ENCODE assay signal across 12 cellular contexts in genomic region chr3:185702564-185703225, GRCh38.
DNase-seq lines count a peak whose midpoint lies in the region; ATAC-seq, FAIRE-seq and TF ChIP-seq lines count a peak whose summit lies in the region.
"Had no signal": no experiment of that assay in that cellular context is flagged by ENCODE, and none has a peak within 500 bp of the region (broad histone marks: within the 10 kb centered on the region; RNA-seq: fewer than 3 reads in every experiment).

No MANE protein-coding gene starts in this region.

- CTCF ChIA-PET in K562 (lab: Yijun Ruan, JAX; ENCODE audit: low intra/inter-chr PET ratio): no interaction called here
- CTCF ChIA-PET in naive thymus-derived CD4-positive, alpha-beta T cell (lab: Charles Lee): no interaction called here

- H3K27me3 Mint-ChIP-seq in HFFc6 (ENCODE audit: insufficient read depth): no peaks in the 10 kb centered on the region; the same call in 1 of the 2 replicates
- H3K27me3 Mint-ChIP-seq in activated T-cell treated with anti-CD3 and anti-CD28 coated beads, Interleukin-2, amount 50 U/mL, for 72 hours (ENCODE audit: low read depth): no peaks in the 10 kb centered on the region
- peaks cover 11 to 44% (median 18%) of the 10 kb centered on the region in 5 donors for H3K27me3 Mint-ChIP-seq in naive thymus-derived CD4-positive, alpha-beta T cell

- H3K9me1 ChIP-seq in K562 (ENCODE audit: control insufficient read depth, insufficient read depth, low read length): no peaks in the 10 kb centered on the region

- peak overlapping the region; percentile 68 for H3K27ac Mint-ChIP-seq in HFFc6
- H3K27ac Mint-ChIP-seq in activated T-cell treated with anti-CD3 and anti-CD28 coated beads, Interleukin-2, amount 50 U/mL, for 72 hours: no peak overlapping the region
- H3K27ac Mint-ChIP-seq in naive thymus-derived CD4-positive, alpha-beta T cell: peak overlapping the region in 2 of 9 donors; percentile 7 to 24
- H3K27ac Mint-ChIP-seq: CD8-positive, alpha-beta memory T cell had no signal

- TF ChIP-seq CTCF in HFFc6 (IDR thresholded peaks at IDR 0.05): no peak
- TF ChIP-seq CTCF in K562 (IDR thresholded peaks at IDR 0.05 in 2 of 3, conservative IDR thresholded peaks at IDR 0.05 in 1 of 3; ENCODE audit: insufficient read depth in 2 of 3, low read depth in 1 of 3, low read length in 3 of 3): no peak
- no peak for TF ChIP-seq CTCF in BE2C (IDR thresholded peaks at IDR 0.05; ENCODE audit: low read depth, low read length)

- no peaks in the 10 kb centered on the region for H4K20me1 ChIP-seq in K562 (replicated peaks; ENCODE audit: control insufficient read depth, insufficient read depth, low read length)

- no peak overlapping the region for H4K5ac ChIP-seq in mesendoderm (ENCODE audit: low read length)

- H3K18ac ChIP-seq in mesendoderm (ENCODE audit: low read length): no peak overlapping the region

- H3K4me3 ChIP-seq in ACC112 (ENCODE audit: low read depth, low read length) (0 out of 2 replicates have a peak overlapping the region, but pooled peaks have one; percentile 16), K562 (no peak overlapping the region), mesendoderm (ENCODE audit: low read length) (no peak overlapping the region), BE2C (ENCODE audit: low read depth, low read length) (no peak overlapping the region)
- no peak overlapping the region for H3K4me3 ChIP-seq in naive thymus-derived CD4-positive, alpha-beta T cell (ENCODE audit: low read length)
- H3K4me3 ChIP-seq: suprapubic skin had no signal

- H3K4me1 ChIP-seq in ACC112 (ENCODE audit: control insufficient read depth, insufficient read depth, low read length, unreplicated experiment): peaks cover 33% of the 10 kb centered on the region
- H3K4me1 ChIP-seq in K562 (replicated peaks in 1 of 2; ENCODE audit: control insufficient read depth in 2 of 2, insufficient read depth in 2 of 2, low read length in 2 of 2): peaks cover 4 to 32% of the 10 kb centered on the region in 2 experiments
- H3K4me1 ChIP-seq in mesendoderm (ENCODE audit: control insufficient read depth, low read depth, low read length): peaks cover 10% of the 10 kb centered on the region
- H3K4me1 ChIP-seq in BE2C: no peaks in the 10 kb centered on the region
- H3K4me1 ChIP-seq in naive thymus-derived CD4-positive, alpha-beta T cell (ENCODE audit: control insufficient read depth in 2 of 2, insufficient read depth in 2 of 2, low read length in 2 of 2): no peaks in the 10 kb centered on the region
- H3K4me1 ChIP-seq: suprapubic skin had no signal

- H3K23ac ChIP-seq in mesendoderm (ENCODE audit: low read length): no peak overlapping the region

- H3K9me3 Mint-ChIP-seq in HFFc6: no peaks in the 10 kb centered on the region
- no peaks in the 10 kb centered on the region for H3K9me3 Mint-ChIP-seq in activated T-cell treated with anti-CD3 and anti-CD28 coated beads, Interleukin-2, amount 50 U/mL, for 72 hours
- peaks cover 0 to 2% (median 0%) of the 10 kb centered on the region in 11 donors for H3K9me3 Mint-ChIP-seq in naive thymus-derived CD4-positive, alpha-beta T cell

- intact Hi-C loops in K562 (cut with micrococcal nuclease): no loop called here
- intact Hi-C loops in naive thymus-derived CD4-positive, alpha-beta T cell (cut with micrococcal nuclease): no loop called here

- H3K9ac ChIP-seq in K562 (ENCODE audit: insufficient read depth in 1 of 2, low read depth in 2 of 2, low read length in 2 of 2): peak overlapping the region in 1 of 2 experiments; percentile 2; a peak in 1 of 4 replicates
- no peak overlapping the region for H3K9ac ChIP-seq in mesendoderm (ENCODE audit: low read length)

- WGBS in K562 (ENCODE audit: insufficient coverage, low coverage, missing lambda C conversion rate): 38% methylated on average over 7 of the region's 7 CpGs
- WGBS in mesendoderm (ENCODE audit: extremely low coverage, insufficient coverage, low lambda C conversion rate): no CpG with 5 or more reads among the region's 7 CpGs

- peaks cover 28% of the 10 kb centered on the region for H3K79me1 ChIP-seq in mesendoderm (ENCODE audit: low read length)

- peak overlapping the region; percentile 62 for H3K4me2 ChIP-seq in K562 (ENCODE audit: insufficient read depth, low read length)
- no peak overlapping the region for H3K4me2 ChIP-seq in mesendoderm (ENCODE audit: low read length)

- no peak for FAIRE-seq in K562 (lab: Jason Lieb, UNC)
- FAIRE-seq: kidney had no signal

- no peaks in the 10 kb centered on the region; the same call in 1 of the 2 replicates for H3K36me3 ChIP-seq in ACC112 (ENCODE audit: insufficient read depth, low read length)
- H3K36me3 ChIP-seq in K562 (ENCODE audit: control insufficient read depth, insufficient read depth, low read length): no peaks in the 10 kb centered on the region; the same call in 2 of the 3 replicates
- no peaks in the 10 kb centered on the region for H3K36me3 ChIP-seq in mesendoderm (ENCODE audit: control insufficient read depth, insufficient read depth, low read length)
- no peaks in the 10 kb centered on the region for H3K36me3 ChIP-seq in BE2C
- no peaks in the 10 kb centered on the region for H3K36me3 ChIP-seq in naive thymus-derived CD4-positive, alpha-beta T cell (ENCODE audit: control insufficient read depth in 2 of 3, insufficient read depth in 3 of 3, low read length in 3 of 3)
- H3K36me3 ChIP-seq: suprapubic skin had no signal

- H2AK5ac ChIP-seq in mesendoderm (ENCODE audit: low read length): no peak overlapping the region

- TF ChIP-seq EP300 in K562 (IDR thresholded peaks at IDR 0.05; ENCODE audit: low read length): no peak

- TF ChIP-seq RAD21 in K562 (CRISPR knock-in tag; conservative IDR thresholded peaks at IDR 0.05 in 1 of 2, IDR thresholded peaks at IDR 0.05 in 1 of 2): no peak

- POLR2A ChIA-PET in K562 (lab: Yijun Ruan, JAX): interaction anchor here (0.6 to 2.5 kb wide), 5 partner anchors 8 to 109 kb away, joined by 3 to 10 read pairs (median 4); no protein-coding TSS in a partner anchor
- POLR2A ChIA-PET in naive thymus-derived CD4-positive, alpha-beta T cell (lab: Charles Lee): no interaction called here

- H2BK5ac ChIP-seq in mesendoderm (ENCODE audit: low read length): no peak overlapping the region

- no peak for TF ChIP-seq POLR2A in K562 (conservative IDR thresholded peaks at IDR 0.05)

- H3K9me3 ChIP-seq in K562 (replicated peaks; ENCODE audit: control insufficient read depth, insufficient read depth, low read depth, low read length) (no peaks in the 10 kb centered on the region), BE2C (no peaks in the 10 kb centered on the region)
- no peaks in the 10 kb centered on the region for H3K9me3 ChIP-seq in naive thymus-derived CD4-positive, alpha-beta T cell (ENCODE audit: control insufficient read depth in 2 of 3, low read length in 3 of 3)
- H3K9me3 ChIP-seq: suprapubic skin had no signal

- no peak overlapping the region for H2BK15ac ChIP-seq in mesendoderm (replicated peaks; ENCODE audit: low read depth)

- peak; percentile 47 for ATAC-seq in K562
- no peak for ATAC-seq in activated T-cell treated with anti-CD3 and anti-CD28 coated beads, Interleukin-2, amount 50 U/mL, for 72 hours (replicated peaks in 1 of 2)
- ATAC-seq in naive thymus-derived CD4-positive, alpha-beta T cell: no peak

- H2AFZ ChIP-seq in ACC112 (ENCODE audit: low read length, unreplicated experiment): no peak overlapping the region
- H2AFZ ChIP-seq in K562 (ENCODE audit: low read depth, low read length): peak overlapping the region; percentile 13; the same call in 1 of the 2 replicates

- no peaks in the 10 kb centered on the region for H3K36me3 Mint-ChIP-seq in HFFc6 (ENCODE audit: low read depth)
- H3K36me3 Mint-ChIP-seq in activated T-cell treated with anti-CD3 and anti-CD28 coated beads, Interleukin-2, amount 50 U/mL, for 72 hours (ENCODE audit: insufficient read depth in 2 of 2): no peaks in the 10 kb centered on the region
- H3K36me3 Mint-ChIP-seq in naive thymus-derived CD4-positive, alpha-beta T cell: no peaks in the 10 kb centered on the region
- H3K36me3 Mint-ChIP-seq: CD8-positive, alpha-beta memory T cell had no signal

- H4K8ac ChIP-seq in mesendoderm (ENCODE audit: low read depth, low read length): no peak overlapping the region

- H3K27me3 ChIP-seq in ACC112 (ENCODE audit: insufficient read depth, low read length): no peaks in the 10 kb centered on the region
- no peaks in the 10 kb centered on the region for H3K27me3 ChIP-seq in K562 (ENCODE audit: control insufficient read depth in 2 of 2, insufficient read depth in 2 of 2, low read length in 2 of 2)
- H3K27me3 ChIP-seq in mesendoderm (ENCODE audit: insufficient read depth, low read length, poor library complexity): no peaks in the 10 kb centered on the region
- peaks cover 17% of the 10 kb centered on the region for H3K27me3 ChIP-seq in BE2C
- H3K27me3 ChIP-seq in naive thymus-derived CD4-positive, alpha-beta T cell (ENCODE audit: control insufficient read depth in 2 of 2, insufficient read depth in 2 of 2, low read length in 2 of 2): no peaks in the 10 kb centered on the region
- H3K27me3 ChIP-seq: suprapubic skin had no signal

- no peak overlapping the region for H2BK120ac ChIP-seq in mesendoderm (ENCODE audit: low read depth, low read length)

- H3K4me1 Mint-ChIP-seq in HFFc6 (ENCODE audit: low read depth): peaks cover 51% of the 10 kb centered on the region
- H3K4me1 Mint-ChIP-seq in activated T-cell treated with anti-CD3 and anti-CD28 coated beads, Interleukin-2, amount 50 U/mL, for 72 hours (ENCODE audit: low read depth): no peaks in the 10 kb centered on the region
- peaks cover 0 to 4% (median 0%) of the 10 kb centered on the region in 7 donors for H3K4me1 Mint-ChIP-seq in naive thymus-derived CD4-positive, alpha-beta T cell
- H3K4me1 Mint-ChIP-seq: CD8-positive, alpha-beta memory T cell had no signal

- DNase-seq in HFFc6: no peak
- peak in 3 of 4 experiments; percentile 15 to 33 (median 23) for DNase-seq in K562 (ENCODE audit: extremely low read depth in 1 of 4, low spot score in 3 of 4)
- DNase-seq in mesendoderm: peak; percentile 65
- DNase-seq in H4 (ENCODE audit: low spot score): no peak
- no peak for DNase-seq in activated T-cell treated with anti-CD3 and anti-CD28 coated beads, Interleukin-2, amount 50 U/mL, for 72 hours
- no peak for DNase-seq in BE2C
- no peak for DNase-seq in naive thymus-derived CD4-positive, alpha-beta T cell
- DNase-seq: CD8-positive, alpha-beta memory T cell; kidney; posterior cingulate gyrus had no signal

- BruUV-seq in K562 (replicated peaks; lab: Mats Ljungman, UMichigan): no TSS peak

- in situ Hi-C loops in K562 (cut with MboI): no loop called here

- H3K4ac ChIP-seq in mesendoderm (ENCODE audit: low read depth, low read length): no peak overlapping the region

- no peak overlapping the region for H3K56ac ChIP-seq in mesendoderm (ENCODE audit: low read length)

- peak overlapping the region; percentile 35; the same call in 1 of the 2 replicates for H3K27ac ChIP-seq in ACC112 (ENCODE audit: low read depth, low read length)
- H3K27ac ChIP-seq in K562 (ENCODE audit: extremely low read depth, low read depth, low read length): peak overlapping the region; percentile 73; the same call in 2 of the 3 replicates
- H3K27ac ChIP-seq in mesendoderm (ENCODE audit: low read depth, low read length): peak overlapping the region; percentile 23
- H3K27ac ChIP-seq in naive thymus-derived CD4-positive, alpha-beta T cell (ENCODE audit: low read depth, low read length): no peak overlapping the region
- H3K27ac ChIP-seq: suprapubic skin had no signal

- no peak overlapping the region; the same call in 1 of the 2 replicates for H3K4me3 Mint-ChIP-seq in HFFc6
- H3K4me3 Mint-ChIP-seq in activated T-cell treated with anti-CD3 and anti-CD28 coated beads, Interleukin-2, amount 50 U/mL, for 72 hours: no peak overlapping the region
- no peak overlapping the region for H3K4me3 Mint-ChIP-seq in naive thymus-derived CD4-positive, alpha-beta T cell
- H3K4me3 Mint-ChIP-seq: CD8-positive, alpha-beta memory T cell had no signal

- peaks cover 81% of the 10 kb centered on the region for H3K79me2 ChIP-seq in ACC112 (ENCODE audit: control insufficient read depth, insufficient read depth, low read length, unreplicated experiment)
- peaks cover 67% of the 10 kb centered on the region for H3K79me2 ChIP-seq in K562 (ENCODE audit: control insufficient read depth, insufficient read depth, low read length)
- H3K79me2 ChIP-seq in mesendoderm (ENCODE audit: control insufficient read depth, insufficient read depth, low read length): peaks cover 45% of the 10 kb centered on the region

Comparison
In these comparisons a context has a peak if more than half of its experiments do, and no peak if none do; other contexts are left out.
1. DNase-seq: peak in K562 (3 of 4) and mesendoderm (single experiment); none in HFFc6 (single experiment), H4 (single experiment), activated T-cell treated with anti-CD3 and anti-CD28 coated beads, Interleukin-2, amount 50 U/mL, for 72 hours (0 of 2), BE2C (single experiment) and naive thymus-derived CD4-positive, alpha-beta T cell (0 of 9).